Comparison of ENCODE assay signal across 13 cellular contexts in genomic region chr3:27349832-27350231, GRCh38. TPM values are rescaled to one million over a fixed set of nuclear protein-coding genes. Genes with fewer than 3 reads are reported as not detected.
A peak's percentile ranks its signal among the peaks of the same experiment; 100 is the strongest.
DNase-seq lines count a peak whose midpoint lies in the region; ATAC-seq and TF ChIP-seq lines count a peak whose summit lies in the region.
"Had no signal": no experiment of that assay in that cellular context is flagged by ENCODE, and none has a peak within 500 bp of the region (broad histone marks: within the 10 kb centered on the region; RNA-seq: fewer than 3 reads in every experiment).

No MANE protein-coding gene starts in this region.

- peaks cover 6% of the 10 kb centered on the region for H3K4me1 Mint-ChIP-seq in mesothelial cell of epicardium
- H3K4me1 Mint-ChIP-seq in Calu3 (ENCODE audit: low read depth, unreplicated experiment): peaks cover 28% of the 10 kb centered on the region

- H3K27ac Mint-ChIP-seq in mesothelial cell of epicardium (no peak overlapping the region), Calu3 (ENCODE audit: unreplicated experiment) (no peak overlapping the region)
- H3K27ac Mint-ChIP-seq: dendritic cell treated with granulocyte-macrophage colony-stimulating factor and Interleukin-4, amounts not matched to agents 40 ng/mL and 50 ng/mL, for 4 days; stimulated activated memory B cell treated with anti-CD40 and anti-IgM and Interleukin-4, amounts not matched to agents 10 μg/mL and 1 μg/mL and 100 μg/mL, for 72 hours had no signal

- no peak for DNase-seq in SKM-1 treated with dmso at 0.1 percent for 144 hours (lab: John Stamatoyannopoulos, UW; ENCODE audit: unreplicated experiment)
- DNase-seq in Karpas-422: no peak
- no peak for DNase-seq in mesothelial cell of epicardium (ENCODE audit: low spot score in 2 of 2, unreplicated experiment in 2 of 2)
- DNase-seq in Calu3: no peak
- DNase-seq: activated T-cell treated with anti-CD3 and anti-CD28 coated beads, Interleukin-2, amount 50 U/mL, for 48 hours; NCI-H524; T1000 had no signal

- H3K9me3 ChIP-seq in Karpas-422 (ENCODE audit: low read length): no peaks in the 10 kb centered on the region

- H3K27me3 Mint-ChIP-seq in mesothelial cell of epicardium (ENCODE audit: low read depth): no peaks in the 10 kb centered on the region
- H3K27me3 Mint-ChIP-seq in Calu3 (ENCODE audit: unreplicated experiment): no peaks in the 10 kb centered on the region
- H3K27me3 Mint-ChIP-seq: dendritic cell treated with granulocyte-macrophage colony-stimulating factor and Interleukin-4, amounts not matched to agents 40 ng/mL and 50 ng/mL, for 4 days; stimulated activated memory B cell treated with anti-CD40 and anti-IgM and Interleukin-4, amounts not matched to agents 10 μg/mL and 1 μg/mL and 100 μg/mL, for 72 hours had no signal

- no peak overlapping the region for H3K4me3 ChIP-seq in Karpas-422 (ENCODE audit: low read length)

- intact Hi-C loops in Calu3 (cut with micrococcal nuclease; ENCODE audit: unreplicated experiment): no loop called here

- ATAC-seq in GM18868 (IDR thresholded peaks at IDR 0.05; ENCODE audit: unreplicated experiment) (peak; percentile 51), GM21825 (IDR thresholded peaks at IDR 0.05; ENCODE audit: unreplicated experiment) (peak; percentile 51), HG03558 (IDR thresholded peaks at IDR 0.05; ENCODE audit: extremely low read depth, unreplicated experiment) (peak; percentile 56), esophagus mucosa (peak; percentile 57)
- ATAC-seq: stimulated activated memory B cell treated with anti-CD40 and anti-IgM and Interleukin-4, amounts not matched to agents 10 μg/mL and 1 μg/mL and 100 μg/mL, for 72 hours had no signal

- H3K4me2 ChIP-seq in Karpas-422 (ENCODE audit: low read depth, low read length, poor library complexity, severe bottlenecking): no peak overlapping the region

- CTCF ChIA-PET in Calu3 (lab: Charles Lee): no interaction called here

- TF ChIP-seq CTCF in mesothelial cell of epicardium (IDR thresholded peaks at IDR 0.05; ENCODE audit: unreplicated experiment) (no peak), Calu3 (IDR thresholded peaks at IDR 0.05; ENCODE audit: unreplicated experiment) (no peak)

- no peaks in the 10 kb centered on the region for H3K9me3 Mint-ChIP-seq in mesothelial cell of epicardium
- no peaks in the 10 kb centered on the region for H3K9me3 Mint-ChIP-seq in Calu3 (ENCODE audit: low read depth, unreplicated experiment)
- H3K9me3 Mint-ChIP-seq: dendritic cell treated with granulocyte-macrophage colony-stimulating factor and Interleukin-4, amounts not matched to agents 40 ng/mL and 50 ng/mL, for 4 days; stimulated activated memory B cell treated with anti-CD40 and anti-IgM and Interleukin-4, amounts not matched to agents 10 μg/mL and 1 μg/mL and 100 μg/mL, for 72 hours had no signal

- H3K79me2 ChIP-seq in Karpas-422 (ENCODE audit: low read length): no peaks in the 10 kb centered on the region

- no peaks in the 10 kb centered on the region for H3K9me2 ChIP-seq in Karpas-422 (replicated peaks; ENCODE audit: insufficient read depth, low read length)

- H3K4me3 Mint-ChIP-seq in mesothelial cell of epicardium (no peak overlapping the region), Calu3 (ENCODE audit: low read depth, unreplicated experiment) (no peak overlapping the region)
- H3K4me3 Mint-ChIP-seq: dendritic cell treated with granulocyte-macrophage colony-stimulating factor and Interleukin-4, amounts not matched to agents 40 ng/mL and 50 ng/mL, for 4 days; stimulated activated memory B cell treated with anti-CD40 and anti-IgM and Interleukin-4, amounts not matched to agents 10 μg/mL and 1 μg/mL and 100 μg/mL, for 72 hours had no signal

- no peaks in the 10 kb centered on the region for H4K20me1 ChIP-seq in Karpas-422 (ENCODE audit: insufficient read depth, low read depth, low read length)

- H3K27ac ChIP-seq in Karpas-422 (ENCODE audit: low read length): no peak overlapping the region

- H3K36me3 Mint-ChIP-seq in mesothelial cell of epicardium (no peaks in the 10 kb centered on the region), Calu3 (ENCODE audit: insufficient read depth, unreplicated experiment) (no peaks in the 10 kb centered on the region)
- H3K36me3 Mint-ChIP-seq: stimulated activated memory B cell treated with anti-CD40 and anti-IgM and Interleukin-4, amounts not matched to agents 10 μg/mL and 1 μg/mL and 100 μg/mL, for 72 hours had no signal

- no peaks in the 10 kb centered on the region for H3K27me3 ChIP-seq in Karpas-422 (ENCODE audit: low read length)

- H3K36me3 ChIP-seq in Karpas-422 (ENCODE audit: insufficient read depth, low read length): no peaks in the 10 kb centered on the region

- no peak overlapping the region for H3K9ac ChIP-seq in Karpas-422 (ENCODE audit: low read length)

- BruUV-seq in Calu3 (replicated peaks; lab: Mats Ljungman, UMichigan): no TSS peak

- H3K4me1 ChIP-seq in Karpas-422 (ENCODE audit: low read length): peaks cover 6% of the 10 kb centered on the region; the same call in 1 of the 2 replicates

- no peak overlapping the region for H2AFZ ChIP-seq in Karpas-422 (ENCODE audit: low read length)

RNA-seq across cellular contexts. Expression of gene NEK10, which starts 19.4 kb away (rescaled TPM):
- total RNA-seq in esophagus mucosa (0.40 TPM), mesothelial cell of epicardium (0.84 to 1.3 TPM (median 1.2 TPM) in 3 replicates), Calu3 (2022) (1.7 and 2.3 TPM in 2 replicates)
- 0.34 and 0.72 TPM in 2 replicates for total RNA-seq in Karpas-422 (2014; rRNA removed; shearing (Covaris generic); ENCODE audit: low replicate concordance)
